Comparison of ENCODE assay signal across 18 cellular contexts in genomic region chr3:182357928-182358327, GRCh38.
DNase-seq lines count a peak whose midpoint lies in the region; ATAC-seq, FAIRE-seq and TF ChIP-seq lines count a peak whose summit lies in the region.
"Had no signal": no experiment of that assay in that cellular context is flagged by ENCODE, and none has a peak within 500 bp of the region (broad histone marks: within the 10 kb centered on the region; RNA-seq: fewer than 3 reads in every experiment).

No MANE protein-coding gene starts in this region.

- H3K4me2 ChIP-seq in GM23338 (no peak overlapping the region), PC-3 (ENCODE audit: low read length) (no peak overlapping the region), neural progenitor cell (no peak overlapping the region)

- H4K20me1 ChIP-seq in GM23338 (replicated peaks; ENCODE audit: insufficient read depth) (no peaks in the 10 kb centered on the region), PC-3 (ENCODE audit: low read length) (no peaks in the 10 kb centered on the region), neural progenitor cell (ENCODE audit: low read depth) (no peaks in the 10 kb centered on the region)

- H3K9me2 ChIP-seq in GM23338 (ENCODE audit: insufficient read depth) (no peaks in the 10 kb centered on the region), PC-3 (replicated peaks; ENCODE audit: low read length) (no peaks in the 10 kb centered on the region)

- ATAC-seq in GM23338: no peak; the same call in 2 of the 3 replicates
- ATAC-seq in PC-3: no peak
- ATAC-seq in pancreas: no peak
- ATAC-seq in HG03039 (IDR thresholded peaks at IDR 0.05; ENCODE audit: unreplicated experiment): no peak

- intact Hi-C loops in PC-3 (cut with micrococcal nuclease): no loop called here
- intact Hi-C loops in pancreas (cut with DNase I): no loop called here

- H3K36me3 ChIP-seq in GM23338 (ENCODE audit: insufficient read depth) (no peaks in the 10 kb centered on the region), PC-3 (ENCODE audit: low read depth, low read length) (no peaks in the 10 kb centered on the region), neural progenitor cell (no peaks in the 10 kb centered on the region), pancreas (no peaks in the 10 kb centered on the region), right atrium auricular region (no peaks in the 10 kb centered on the region)
- H3K36me3 ChIP-seq: HAP-1, Peyer's patch had no signal

- no peak for FAIRE-seq in pancreas (lab: Jason Lieb, UNC)
- FAIRE-seq: HTR-8/SVneo had no signal

- H3K4me1 ChIP-seq in GM23338 (ENCODE audit: insufficient read depth) (peaks cover 3% of the 10 kb centered on the region), PC-3 (ENCODE audit: insufficient read depth, low read length) (no peaks in the 10 kb centered on the region), neural progenitor cell (peaks cover 9% of the 10 kb centered on the region), pancreas (no peaks in the 10 kb centered on the region), right atrium auricular region (no peaks in the 10 kb centered on the region)
- H3K4me1 ChIP-seq: HAP-1, Peyer's patch had no signal

- H3F3A ChIP-seq in GM23338 (replicated peaks; ENCODE audit: low read depth): no peaks in the 10 kb centered on the region
- H3F3A ChIP-seq in PC-3 (ENCODE audit: low read length, unreplicated experiment): no peaks in the 10 kb centered on the region
- no peaks in the 10 kb centered on the region for H3F3A ChIP-seq in neural progenitor cell (ENCODE audit: low read depth)

- H3K4me1 Mint-ChIP-seq in GM23338 (peaks cover 7% of the 10 kb centered on the region), chondrocyte (ENCODE audit: low read depth) (peaks cover 28% of the 10 kb centered on the region), neural progenitor cell (peaks cover 4% of the 10 kb centered on the region), immature natural killer cell (no peaks in the 10 kb centered on the region)
- H3K4me1 Mint-ChIP-seq: IgD-negative memory B cell had no signal

- 25 to 40% methylated on average over 1 of the region's 1 CpG for WGBS in pancreas, 2 donors

- CTCF ChIA-PET in PC-3 (lab: Charles Lee): no interaction called here

- H3K36me3 Mint-ChIP-seq in GM23338 (ENCODE audit: low read depth) (no peaks in the 10 kb centered on the region), chondrocyte (ENCODE audit: low read depth) (no peaks in the 10 kb centered on the region), neural progenitor cell (no peaks in the 10 kb centered on the region), immature natural killer cell (no peaks in the 10 kb centered on the region)
- H3K36me3 Mint-ChIP-seq: IgD-negative memory B cell had no signal

- H3K4me3 ChIP-seq in GM23338 (no peak overlapping the region), PC-3 (ENCODE audit: low read length) (no peak overlapping the region), neural progenitor cell (no peak overlapping the region), pancreas (no peak overlapping the region), right atrium auricular region (no peak overlapping the region)
- H3K4me3 ChIP-seq: HAP-1, Peyer's patch had no signal

- H3K27me3 Mint-ChIP-seq in GM23338 (ENCODE audit: insufficient read depth, low read depth, poor library complexity): no peaks in the 10 kb centered on the region
- no peaks in the 10 kb centered on the region for H3K27me3 Mint-ChIP-seq in chondrocyte (ENCODE audit: low read depth)
- peaks cover 2% of the 10 kb centered on the region for H3K27me3 Mint-ChIP-seq in neural progenitor cell (ENCODE audit: insufficient read depth, low read depth)
- H3K27me3 Mint-ChIP-seq in immature natural killer cell (ENCODE audit: low read depth in 3 of 3): peaks cover 0 to 2% (median 0%) of the 10 kb centered on the region in 3 donors
- H3K27me3 Mint-ChIP-seq: IgD-negative memory B cell had no signal

- H3K4me3 Mint-ChIP-seq in GM23338 (no peak overlapping the region), chondrocyte (ENCODE audit: unreplicated experiment) (no peak overlapping the region), neural progenitor cell (no peak overlapping the region), immature natural killer cell (no peak overlapping the region)
- H3K4me3 Mint-ChIP-seq: IgD-negative memory B cell had no signal

- no TSS peak for BruUV-seq in PC-3 (replicated peaks; lab: Mats Ljungman, UMichigan)

- H3K9ac ChIP-seq in PC-3 (ENCODE audit: low read length) (no peak overlapping the region), neural progenitor cell (no peak overlapping the region)

- no peak overlapping the region for H3K27ac Mint-ChIP-seq in GM23338
- peak overlapping the region; percentile 50 for H3K27ac Mint-ChIP-seq in chondrocyte (ENCODE audit: unreplicated experiment)
- H3K27ac Mint-ChIP-seq in neural progenitor cell: no peak overlapping the region
- H3K27ac Mint-ChIP-seq in immature natural killer cell: no peak overlapping the region
- H3K27ac Mint-ChIP-seq: IgD-negative memory B cell had no signal

- TF ChIP-seq CTCF in GM23338 (conservative IDR thresholded peaks at IDR 0.05; ENCODE audit: low read depth in 2 of 2): no peak
- no peak for TF ChIP-seq CTCF in PC-3 (conservative IDR thresholded peaks at IDR 0.05; ENCODE audit: low read depth, low read length)
- TF ChIP-seq CTCF in chondrocyte (IDR thresholded peaks at IDR 0.05): no peak
- no peak for TF ChIP-seq CTCF in neural progenitor cell (IDR thresholded peaks at IDR 0.05)
- TF ChIP-seq CTCF in pancreas (IDR thresholded peaks at IDR 0.05): no peak
- TF ChIP-seq CTCF in right atrium auricular region (IDR thresholded peaks at IDR 0.05): no peak

- H3K27me3 ChIP-seq in GM23338 (ENCODE audit: insufficient read depth) (no peaks in the 10 kb centered on the region), PC-3 (ENCODE audit: low read length) (no peaks in the 10 kb centered on the region), neural progenitor cell (no peaks in the 10 kb centered on the region), pancreas (peaks cover 0 to 7% (median 0%) of the 10 kb centered on the region in 4 donors), right atrium auricular region (no peaks in the 10 kb centered on the region)
- H3K27me3 ChIP-seq: Peyer's patch had no signal

- DNase-seq in GM23338 (ENCODE audit: low spot score) (peak; percentile 18), PC-3 (peak; percentile 13), chondrocyte (ENCODE audit: low spot score) (peak; percentile 30), neural progenitor cell (ENCODE audit: low spot score) (peak; percentile 9), immature natural killer cell (no peak), pancreas (no peak), right atrium auricular region (ENCODE audit: low spot score) (no peak)
- DNase-seq: COR-L47, NCI-H1436 treated with DMSO at 0.1 percent for 48 hours, NCI-H2081 treated with DMSO at 0.1 percent for 48 hours, NCI-H510A treated with DMSO at 0.1 percent for 48 hours, Peyer's patch, SHP77 had no signal

- POLR2A ChIA-PET in PC-3 (lab: Charles Lee; ENCODE audit: unreplicated experiment): interaction anchor here (0.6 kb wide), 1 partner anchor 80 kb away, joined by 3 read pairs; no protein-coding TSS in a partner anchor

- H3K79me2 ChIP-seq in GM23338 (replicated peaks; ENCODE audit: insufficient read depth): no peaks in the 10 kb centered on the region
- H3K79me2 ChIP-seq in PC-3 (ENCODE audit: low read length): no peaks in the 10 kb centered on the region
- no peaks in the 10 kb centered on the region for H3K79me2 ChIP-seq in neural progenitor cell (ENCODE audit: low read depth)

- H2AFZ ChIP-seq in GM23338: peak overlapping the region; percentile 29; the same call in 1 of the 2 replicates
- H2AFZ ChIP-seq in PC-3 (ENCODE audit: low read length): 0 out of 2 replicates have a peak overlapping the region, but pooled peaks have one; percentile 21
- H2AFZ ChIP-seq in neural progenitor cell (replicated peaks): peak overlapping the region; percentile 23

- H3K27ac ChIP-seq in GM23338 (ENCODE audit: low read depth) (no peak overlapping the region), PC-3 (ENCODE audit: low read length) (no peak overlapping the region), neural progenitor cell (no peak overlapping the region), pancreas (no peak overlapping the region), right atrium auricular region (no peak overlapping the region)
- H3K27ac ChIP-seq: C4-2B, Peyer's patch had no signal

- H3K9me3 Mint-ChIP-seq in GM23338 (no peaks in the 10 kb centered on the region), chondrocyte (ENCODE audit: low read depth) (peaks cover 2% of the 10 kb centered on the region), neural progenitor cell (no peaks in the 10 kb centered on the region), immature natural killer cell (peaks cover 2 to 8% (median 4%) of the 10 kb centered on the region in 6 donors)

- H3K9me3 ChIP-seq in PC-3 (ENCODE audit: low read length): no peaks in the 10 kb centered on the region
- H3K9me3 ChIP-seq in neural progenitor cell (ENCODE audit: low read depth): no peaks in the 10 kb centered on the region
- H3K9me3 ChIP-seq in pancreas: no peaks in the 10 kb centered on the region
- H3K9me3 ChIP-seq in right atrium auricular region: no peaks in the 10 kb centered on the region
- H3K9me3 ChIP-seq: Peyer's patch had no signal

TF ChIP-seq in GM23338, 12 proteins besides CTCF, POLR2A, EP300 and RAD21 (continues in another document):
- TF ChIP-seq ZNF331 (CRISPR knock-in tag; IDR thresholded peaks at IDR 0.05; ENCODE audit: low read depth) (no peak), EZH2phosphoT487 (IDR thresholded peaks at IDR 0.05; ENCODE audit: unreplicated experiment) (no peak)

Comparison
In these comparisons a context has a peak if more than half of its experiments do, and no peak if none do; other contexts are left out.
1. DNase-seq: peak in GM23338 (single experiment), PC-3 (single experiment), chondrocyte (single experiment) and neural progenitor cell (single experiment); none in immature natural killer cell (0 of 3), pancreas (0 of 6) and right atrium auricular region (single experiment).
2. Peak in every context shown above with its lines, with median percentiles within 50 percentile points of each other: H2AFZ ChIP-seq.